In the genomic region with DNA sequence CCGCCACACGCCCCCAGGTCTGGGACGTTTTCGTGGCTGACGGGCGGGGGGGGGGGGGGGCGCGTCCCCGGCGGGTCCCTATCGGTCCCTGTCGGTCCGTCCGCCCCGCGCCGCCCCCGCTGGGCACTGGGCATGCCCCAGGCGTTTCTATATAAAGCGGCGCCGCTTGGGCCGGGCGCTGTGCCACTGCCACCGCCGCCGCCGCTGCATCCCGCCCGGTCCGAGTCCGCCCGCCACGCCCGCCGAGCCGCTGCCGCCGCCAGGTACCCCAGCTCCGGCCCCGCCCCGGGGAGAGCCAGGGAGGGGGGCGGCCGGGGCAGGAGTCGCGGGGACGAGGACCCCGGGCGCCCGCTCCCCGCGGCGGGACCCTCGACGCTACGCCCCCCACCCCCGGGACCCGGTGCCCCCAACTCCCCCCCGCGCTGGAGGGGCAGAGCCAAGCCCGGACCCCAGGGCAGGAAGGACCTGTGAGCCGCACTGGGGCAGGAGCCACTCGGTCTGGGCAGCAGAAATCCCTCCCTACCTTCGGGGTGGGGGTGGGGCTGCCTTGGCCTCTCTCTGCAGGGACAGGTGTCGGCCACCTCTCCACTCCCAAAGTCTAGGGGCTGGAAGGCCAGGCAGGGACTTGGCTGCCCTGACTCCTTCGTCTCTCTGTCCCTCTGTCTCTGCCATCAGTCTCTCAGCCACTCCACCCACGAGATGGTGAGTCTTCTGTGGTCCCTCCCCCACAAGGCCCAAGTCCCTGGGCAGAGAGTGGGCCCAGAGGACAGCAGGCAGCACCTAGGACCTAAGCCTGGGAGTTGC, we compare ENCODE assay signal across 8 cellular contexts. TPM values are rescaled to one million over a fixed set of nuclear protein-coding genes. Genes with fewer than 3 reads are reported as not detected.
A peak's percentile ranks its signal among the peaks of the same experiment; 100 is the strongest.
DNase-seq lines count a peak whose midpoint lies in the region; ATAC-seq and TF ChIP-seq lines count a peak whose summit lies in the region.

A gene with protein sequence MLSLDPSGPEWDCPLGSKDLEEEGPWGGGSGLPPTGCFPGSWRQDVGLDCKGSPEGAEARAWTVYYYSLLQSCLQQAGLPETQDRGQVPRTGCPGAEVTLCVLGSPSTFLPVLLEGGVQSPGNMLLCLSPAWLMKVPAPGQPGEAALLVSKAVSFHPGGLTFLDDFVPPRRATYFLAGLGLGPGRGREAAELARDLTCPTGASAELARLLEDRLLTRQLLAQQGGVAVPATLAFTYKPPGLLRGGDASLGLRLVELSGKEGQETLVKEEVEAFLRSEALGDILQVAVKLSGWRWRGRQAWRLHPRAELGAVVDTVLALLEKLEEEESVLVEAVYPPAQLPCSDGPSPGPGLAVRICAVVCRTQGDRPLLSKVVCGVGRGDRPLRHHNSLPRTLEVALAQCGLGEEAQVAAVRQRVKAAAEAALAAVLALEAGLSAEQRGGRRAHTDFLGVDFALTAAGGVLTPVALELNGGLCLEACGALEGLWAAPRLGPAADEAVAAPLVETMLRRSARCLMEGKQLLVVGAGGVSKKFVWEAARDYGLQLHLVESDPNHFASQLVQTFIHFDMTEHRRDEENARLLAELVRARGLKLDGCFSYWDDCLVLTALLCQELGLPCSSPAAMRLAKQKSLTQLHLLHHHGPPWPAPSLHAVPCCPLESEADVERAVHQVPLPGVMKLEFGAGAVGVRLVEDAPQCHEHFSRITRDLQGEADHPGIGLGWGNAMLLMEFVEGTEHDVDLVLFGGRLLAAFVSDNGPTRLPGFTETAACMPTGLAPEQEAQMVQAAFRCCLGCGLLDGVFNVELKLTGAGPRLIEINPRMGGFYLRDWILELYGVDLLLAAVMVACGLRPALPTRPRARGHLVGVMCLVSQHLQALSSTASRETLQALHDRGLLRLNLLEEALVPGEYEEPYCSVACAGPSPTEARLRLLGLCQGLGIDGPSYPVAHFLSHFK (plus strand): TSS at position 178 of the 804 bp plus-strand sequence. CDS start 522 bp downstream, at position 700.

- no peaks in the 10 kb centered on the region for H3F3A ChIP-seq in Loucy (ENCODE audit: low read depth)

- H3K9me2 ChIP-seq in Loucy (replicated peaks; ENCODE audit: low read depth, low read length): no peaks in the 10 kb centered on the region

- POLR2A ChIA-PET in AG04449 (lab: Yijun Ruan, JAX): interaction anchor here (0.6 kb wide), 1 partner anchor 28 kb away, joined by 5 read pairs; a partner anchor contains a TSS
- POLR2A ChIA-PET in naive thymus-derived CD8-positive, alpha-beta T cell (lab: Charles Lee): interaction anchor here (1.5 to 31.8 kb wide), 8 partner anchors 16 to 69 kb away, joined by 3 to 2390 read pairs (median 74); a partner anchor contains a TSS

- no peaks in the 10 kb centered on the region for H3K9me3 ChIP-seq in Loucy (ENCODE audit: insufficient read depth, low read depth, low read length)
- H3K9me3 ChIP-seq in effector memory CD4-positive, alpha-beta T cell (ENCODE audit: control insufficient read depth, low read length): no peaks in the 10 kb centered on the region

- ATAC-seq in naive thymus-derived CD8-positive, alpha-beta T cell: no peak
- no peak for ATAC-seq in GM21576 (IDR thresholded peaks at IDR 0.05; ENCODE audit: unreplicated experiment)
- ATAC-seq in GM19023 (IDR thresholded peaks at IDR 0.05; ENCODE audit: unreplicated experiment): no peak

- DNase-seq in AG04449 (ENCODE audit: low read depth, low spot score) (no peak), NCI-H2196 (lab: John Stamatoyannopoulos, UW; ENCODE audit: unreplicated experiment) (no peak), NCI-H1694 treated with DMSO at 0.1 percent for 48 hours (lab: John Stamatoyannopoulos, UW) (no peak)
- no peak for DNase-seq in effector memory CD4-positive, alpha-beta T cell
- no peak for DNase-seq in naive thymus-derived CD8-positive, alpha-beta T cell

- H3K4me3 ChIP-seq in AG04449 (ENCODE audit: low read depth, low read length): peak within 1 kb of the TSS; percentile 23; the same call in 1 of the 2 replicates
- peak within 1 kb of the TSS; percentile 19 for H3K4me3 ChIP-seq in Loucy (ENCODE audit: low read length, poor library complexity, severe bottlenecking)
- H3K4me3 ChIP-seq in effector memory CD4-positive, alpha-beta T cell (ENCODE audit: insufficient read depth, low read depth, low read length, poor library complexity, severe bottlenecking): peak within 1 kb of the TSS; percentile 26

- no peak within 1 kb of the TSS for H2AFZ ChIP-seq in Loucy (ENCODE audit: low read length)

- H3K27ac ChIP-seq in effector memory CD4-positive, alpha-beta T cell (ENCODE audit: insufficient read depth, low read length, poor library complexity, severe bottlenecking): peak within 1 kb of the TSS; percentile 78

- no peaks in the 10 kb centered on the region for H3K27me3 ChIP-seq in Loucy (ENCODE audit: insufficient read depth, low read length, poor library complexity, severe bottlenecking)
- no peaks in the 10 kb centered on the region for H3K27me3 ChIP-seq in effector memory CD4-positive, alpha-beta T cell (replicated peaks; ENCODE audit: control insufficient read depth, insufficient read depth, low read length, poor library complexity, severe bottlenecking)

- H3K9me3 Mint-ChIP-seq in naive thymus-derived CD8-positive, alpha-beta T cell: no peaks in the 10 kb centered on the region

- H3K9ac ChIP-seq in Loucy (ENCODE audit: low read depth, low read length, poor library complexity, severe bottlenecking): peak within 1 kb of the TSS; percentile 56

- H3K36me3 ChIP-seq in Loucy (ENCODE audit: insufficient read depth, low read length): no peaks in the 10 kb centered on the region
- no peaks in the 10 kb centered on the region for H3K36me3 ChIP-seq in effector memory CD4-positive, alpha-beta T cell (ENCODE audit: control insufficient read depth, insufficient read depth, low read length)

- H3K4me3 Mint-ChIP-seq in naive thymus-derived CD8-positive, alpha-beta T cell: peak within 1 kb of the TSS; percentile 84 to 96 (median 93)

- peak within 1 kb of the TSS; percentile 63 for H3K4me2 ChIP-seq in Loucy (ENCODE audit: low read depth, low read length, poor library complexity, severe bottlenecking)

- H3K36me3 Mint-ChIP-seq in naive thymus-derived CD8-positive, alpha-beta T cell: no peaks in the 10 kb centered on the region

- H3K79me2 ChIP-seq in Loucy (ENCODE audit: insufficient read depth, low read length): peaks cover 26% of the 10 kb centered on the region; the same call in 1 of the 2 replicates

- H3K4me1 Mint-ChIP-seq in naive thymus-derived CD8-positive, alpha-beta T cell: peaks cover 34 to 87% (median 78%) of the 10 kb centered on the region in 4 donors

- peaks cover 57% of the 10 kb centered on the region for H3K4me1 ChIP-seq in Loucy (ENCODE audit: insufficient read depth, low read length, poor library complexity, severe bottlenecking)
- H3K4me1 ChIP-seq in effector memory CD4-positive, alpha-beta T cell (ENCODE audit: control insufficient read depth, insufficient read depth, low read length, poor library complexity, severe bottlenecking): peaks cover 88% of the 10 kb centered on the region

- H4K20me1 ChIP-seq in Loucy (ENCODE audit: insufficient read depth, low read length, poor library complexity, severe bottlenecking): no peaks in the 10 kb centered on the region

- no peak for TF ChIP-seq CTCF in AG04449 (IDR thresholded peaks at IDR 0.05; ENCODE audit: insufficient read depth, low read length, missing control alignments)
- TF ChIP-seq CTCF in Loucy (conservative IDR thresholded peaks at IDR 0.05; ENCODE audit: low read length): no peak

- peak within 1 kb of the TSS; percentile 83 to 100 (median 98) for H3K27ac Mint-ChIP-seq in naive thymus-derived CD8-positive, alpha-beta T cell

- H3K27me3 Mint-ChIP-seq in naive thymus-derived CD8-positive, alpha-beta T cell: no peaks in the 10 kb centered on the region

- CTCF ChIA-PET in AG04449 (lab: Yijun Ruan, JAX): interaction anchor here (6.5 kb wide), 1 partner anchor 13 kb away, joined by 40 read pairs; a partner anchor contains a TSS

RNA-seq across cellular contexts. Expression of the gene that starts here (rescaled TPM):
- total RNA-seq in naive thymus-derived CD8-positive, alpha-beta T cell: 10 to 100 TPM; 18.5 to 21.2 TPM
- 1 to 10 TPM; 2.2 to 3.7 (median 2.3) TPM for polyA plus RNA-seq in naive thymus-derived CD8-positive, alpha-beta T cell
